In genomic region chr5:157184117-157184516, GRCh38 we compare ENCODE assay signal across 1 cellular context.
TF ChIP-seq lines count a peak whose summit lies in the region.

No MANE protein-coding gene starts in this region.

TF ChIP-seq in SK-N-SH, 30 proteins besides CTCF, POLR2A, EP300 and RAD21 (continued from another document):
- no peak for TF ChIP-seq REST (IDR thresholded peaks at IDR 0.05; ENCODE audit: low read depth, low read length)
- TF ChIP-seq SMC3 (IDR thresholded peaks at IDR 0.05; ENCODE audit: low read depth, low read length): no peak
- TF ChIP-seq MEF2A (IDR thresholded peaks at IDR 0.05; ENCODE audit: borderline replicate concordance, low read depth): no peak
- no peak for TF ChIP-seq POLR2AphosphoS5 (IDR thresholded peaks at IDR 0.05; ENCODE audit: low read depth, low read length)
- no peak for TF ChIP-seq RCOR1 (IDR thresholded peaks at IDR 0.05; ENCODE audit: low read length)
- TF ChIP-seq USF1 (IDR thresholded peaks at IDR 0.05; ENCODE audit: borderline replicate concordance, low read depth): no peak
- TF ChIP-seq SIN3A (IDR thresholded peaks at IDR 0.05; ENCODE audit: borderline replicate concordance, low read depth, low read length): no peak
- TF ChIP-seq FOXM1 (IDR thresholded peaks at IDR 0.05; ENCODE audit: low read depth): no peak
- TF ChIP-seq FOSL2 (IDR thresholded peaks at IDR 0.05; ENCODE audit: borderline replicate concordance, low read depth): no peak
- no peak for TF ChIP-seq NRF1 (IDR thresholded peaks at IDR 0.05; ENCODE audit: low read depth, low read length)
- no peak for TF ChIP-seq CHD2 (IDR thresholded peaks at IDR 0.05; ENCODE audit: low read length, partially characterized antibody)
- TF ChIP-seq NFIC (IDR thresholded peaks at IDR 0.05; ENCODE audit: borderline replicate concordance): no peak
- TF ChIP-seq PBX3 (IDR thresholded peaks at IDR 0.05): no peak
- no peak for TF ChIP-seq ZBTB33 (IDR thresholded peaks at IDR 0.05; ENCODE audit: borderline replicate concordance, low read depth)
- no peak for TF ChIP-seq EZH2phosphoT487 (IDR thresholded peaks at IDR 0.05; ENCODE audit: borderline replicate concordance, low read depth)
- TF ChIP-seq JUND (IDR thresholded peaks at IDR 0.05): no peak
- no peak for TF ChIP-seq RFX5 (IDR thresholded peaks at IDR 0.05; ENCODE audit: low read length)
